In the genomic region with DNA sequence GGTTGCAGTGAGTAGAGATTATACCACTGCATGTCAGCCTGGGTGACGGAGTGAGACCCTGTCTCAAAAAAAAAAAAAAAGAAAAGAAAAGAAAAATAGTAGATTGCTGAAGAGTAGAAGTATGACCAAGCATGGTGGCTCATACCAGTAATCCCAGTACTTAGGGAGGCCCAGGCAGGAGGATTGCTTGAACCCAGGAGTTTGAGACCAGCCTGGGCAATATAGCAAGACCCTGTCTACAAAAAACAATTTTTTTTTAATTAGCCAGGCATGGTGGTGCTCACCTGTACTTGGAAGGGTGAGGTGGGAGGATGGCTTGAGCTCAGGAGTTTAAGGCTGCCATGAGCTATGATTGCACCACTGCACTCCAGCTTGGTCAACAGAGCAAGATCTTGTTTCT, we compare ENCODE assay signal across 17 cellular contexts. TPM values are rescaled to one million over a fixed set of nuclear protein-coding genes. Genes with fewer than 3 reads are reported as not detected.
DNase-seq lines count a peak whose midpoint lies in the region; TF ChIP-seq lines count a peak whose summit lies in the region.
"Had no signal": no experiment of that assay in that cellular context is flagged by ENCODE, and none has a peak within 500 bp of the region (broad histone marks: within the 10 kb centered on the region; RNA-seq: fewer than 3 reads in every experiment).

No MANE protein-coding gene starts in this region.

- no peak overlapping the region for H3K27ac ChIP-seq in DOHH2 (ENCODE audit: low read depth, low read length)

- H3K9ac ChIP-seq in skeletal muscle satellite cell (ENCODE audit: low read depth, low read length): no peak overlapping the region

- H3K4me2 ChIP-seq in DOHH2 (ENCODE audit: low read length): peak overlapping the region; percentile 68
- peak overlapping the region; percentile 87 for H3K4me2 ChIP-seq in skeletal muscle satellite cell (ENCODE audit: low read length)

- no peak for TF ChIP-seq CTCF in DOHH2 (IDR thresholded peaks at IDR 0.05; ENCODE audit: low read depth, low read length, poor library complexity, severe bottlenecking)
- TF ChIP-seq CTCF in NB4 (IDR thresholded peaks at IDR 0.05; ENCODE audit: low read depth, low read length): no peak
- no peak for TF ChIP-seq CTCF in brain (conservative IDR thresholded peaks at IDR 0.05)
- no peak for TF ChIP-seq CTCF in BE2C (IDR thresholded peaks at IDR 0.05; ENCODE audit: low read depth, low read length)

- no peaks in the 10 kb centered on the region for H3K9me2 ChIP-seq in DOHH2 (replicated peaks; ENCODE audit: control insufficient read depth, low read length)

- no peaks in the 10 kb centered on the region for H3K9me3 ChIP-seq in DOHH2 (ENCODE audit: control insufficient read depth, insufficient read depth, low read length)
- no peaks in the 10 kb centered on the region for H3K9me3 ChIP-seq in skeletal muscle satellite cell (replicated peaks; ENCODE audit: low read length)
- H3K9me3 ChIP-seq in BE2C: no peaks in the 10 kb centered on the region

- H3K79me2 ChIP-seq in DOHH2 (ENCODE audit: control insufficient read depth, low read length): peaks cover 73% of the 10 kb centered on the region

- H3K4me3 ChIP-seq in DOHH2 (ENCODE audit: low read length) (no peak overlapping the region), NB4 (ENCODE audit: low read depth, low read length) (peak overlapping the region; percentile 9), skeletal muscle satellite cell (ENCODE audit: low read length) (no peak overlapping the region), BE2C (ENCODE audit: low read depth, low read length) (no peak overlapping the region)

- no peak overlapping the region for H3K27ac Mint-ChIP-seq in brain
- H3K27ac Mint-ChIP-seq in T-helper 2 cell treated with Interferon-gamma antibody and Interleukin-4, amounts not matched to agents 5 μg/mL and 100 μg/mL, for 36 hours: no peak overlapping the region
- H3K27ac Mint-ChIP-seq: stimulated activated naive B cell treated with anti-CD40 and anti-IgM and Interleukin-4, amounts not matched to agents 10 μg/mL and 1 μg/mL and 100 μg/mL, for 72 hours had no signal

- no peaks in the 10 kb centered on the region for H3K27me3 Mint-ChIP-seq in brain
- H3K27me3 Mint-ChIP-seq in T-helper 2 cell treated with Interferon-gamma antibody and Interleukin-4, amounts not matched to agents 5 μg/mL and 100 μg/mL, for 36 hours (ENCODE audit: low read depth): no peaks in the 10 kb centered on the region
- H3K27me3 Mint-ChIP-seq: activated naive CD8-positive, alpha-beta T cell treated with anti-CD3 and anti-CD28 coated beads, Interleukin-2, amount 10 ng/mL, durations not matched to agents 7 days and 5 days; CD8-positive, alpha-beta memory T cell; stimulated activated naive B cell treated with anti-CD40 and anti-IgM and Interleukin-4, amounts not matched to agents 10 μg/mL and 1 μg/mL and 100 μg/mL, for 72 hours had no signal

- H3F3A ChIP-seq in DOHH2 (ENCODE audit: control insufficient read depth, insufficient read depth): peaks cover 16% of the 10 kb centered on the region

- H3K27me3 ChIP-seq in DOHH2 (ENCODE audit: control insufficient read depth, low read length) (no peaks in the 10 kb centered on the region), skeletal muscle satellite cell (ENCODE audit: control insufficient read depth, insufficient read depth, low read length) (no peaks in the 10 kb centered on the region), BE2C (no peaks in the 10 kb centered on the region)
- H3K27me3 ChIP-seq: heart right ventricle had no signal

- no peak for TF ChIP-seq POLR2A in NB4 (IDR thresholded peaks at IDR 0.05; ENCODE audit: extremely low read depth, insufficient read length)

- peaks cover 55% of the 10 kb centered on the region for H3K36me3 Mint-ChIP-seq in brain
- peaks cover 46% of the 10 kb centered on the region for H3K36me3 Mint-ChIP-seq in T-helper 2 cell treated with Interferon-gamma antibody and Interleukin-4, amounts not matched to agents 5 μg/mL and 100 μg/mL, for 36 hours (ENCODE audit: low read depth)

- H3K4me3 Mint-ChIP-seq in brain: peak overlapping the region in 3 of 5 experiments; percentile 43 to 95 (median 91)
- no peak overlapping the region for H3K4me3 Mint-ChIP-seq in T-helper 2 cell treated with Interferon-gamma antibody and Interleukin-4, amounts not matched to agents 5 μg/mL and 100 μg/mL, for 36 hours

- H3K9me3 Mint-ChIP-seq in brain: peaks cover 10 to 20% (median 13%) of the 10 kb centered on the region in 5 experiments
- peaks cover 6% of the 10 kb centered on the region for H3K9me3 Mint-ChIP-seq in T-helper 2 cell treated with Interferon-gamma antibody and Interleukin-4, amounts not matched to agents 5 μg/mL and 100 μg/mL, for 36 hours

- H3K36me3 ChIP-seq in DOHH2 (ENCODE audit: control insufficient read depth, low read length): peaks cover 59% of the 10 kb centered on the region
- H3K36me3 ChIP-seq in skeletal muscle satellite cell (ENCODE audit: insufficient read depth, low read length): peaks cover 14% of the 10 kb centered on the region
- H3K36me3 ChIP-seq in BE2C: no peaks in the 10 kb centered on the region

- DNase-seq in NB4 (ENCODE audit: low read depth) (no peak), BE2C (no peak), HT-29 (ENCODE audit: low spot score) (no peak)
- DNase-seq in T-helper 2 cell treated with Interferon-gamma antibody and Interleukin-4, amounts not matched to agents 5 μg/mL and 100 μg/mL, for 36 hours (ENCODE audit: low spot score): no peak
- DNase-seq: activated CD4-positive, alpha-beta T cell treated with anti-CD3 and anti-CD28 coated beads, Interleukin-2, amount 50 U/mL, for 1 hour; activated naive CD8-positive, alpha-beta T cell treated with anti-CD3 and anti-CD28 coated beads, Interleukin-2, amount 10 ng/mL, durations not matched to agents 7 days and 5 days; CD8-positive, alpha-beta memory T cell; heart right ventricle; naive thymus-derived CD4-positive, alpha-beta T cell; NCI-H1105 treated with DMSO at 0.1 percent for 48 hours; NCI-H2029 treated with DMSO at 0.1 percent for 48 hours; NCI-H2227 treated with DMSO at 0.1 percent for 48 hours; stimulated activated CD4-positive, alpha-beta T cell treated with anti-CD3 and anti-CD28 coated beads, Interleukin-4, amount 100 ng/mL, for 1 hour; stimulated activated naive B cell treated with anti-CD40 and anti-IgM and Interleukin-4, amounts not matched to agents 10 μg/mL and 1 μg/mL and 100 μg/mL, for 72 hours had no signal

- peaks cover 61% of the 10 kb centered on the region for H3K4me1 Mint-ChIP-seq in brain
- H3K4me1 Mint-ChIP-seq in T-helper 2 cell treated with Interferon-gamma antibody and Interleukin-4, amounts not matched to agents 5 μg/mL and 100 μg/mL, for 36 hours (ENCODE audit: low read depth): peaks cover 26% of the 10 kb centered on the region

- peaks cover 15% of the 10 kb centered on the region for H4K20me1 ChIP-seq in DOHH2 (ENCODE audit: control insufficient read depth, insufficient read depth, low read depth, low read length)

- H3K4me1 ChIP-seq in DOHH2 (ENCODE audit: control insufficient read depth, low read length): peaks cover 52% of the 10 kb centered on the region
- H3K4me1 ChIP-seq in skeletal muscle satellite cell (ENCODE audit: control insufficient read depth, insufficient read depth, low read length): peaks cover 24% of the 10 kb centered on the region
- H3K4me1 ChIP-seq in BE2C: no peaks in the 10 kb centered on the region; the same call in 1 of the 2 replicates

RNA-seq across cellular contexts. Expression of a gene that starts 2.5 kb away (rescaled TPM):
- 4.6 TPM for polyA plus RNA-seq in brain (ENCODE audit: insufficient read depth, low read depth, low replicate concordance)
- 41.5 and 50.4 TPM in 2 replicates for total RNA-seq in skeletal muscle satellite cell (2012; rRNA removed)
- 20.9 TPM for polyA plus RNA-seq in BE2C (2012; ENCODE audit: insufficient read depth, insufficient read length, low read depth)
- total RNA-seq in HT-29 (2014; rRNA removed; shearing (Covaris generic)): 20.0 and 21.8 TPM in 2 replicates

RNA-seq across cellular contexts. Expression of a gene that starts 12.3 kb away (rescaled TPM):
- 29.0 TPM for polyA plus RNA-seq in brain (ENCODE audit: insufficient read depth, low read depth, low replicate concordance)
- total RNA-seq in skeletal muscle satellite cell (2012; rRNA removed): 28.4 and 29.1 TPM in 2 replicates
- 16.0 TPM for polyA plus RNA-seq in BE2C (2012; ENCODE audit: insufficient read depth, insufficient read length, low read depth)
- 17.7 and 18.4 TPM in 2 replicates for total RNA-seq in HT-29 (2014; rRNA removed; shearing (Covaris generic))

RNA-seq across cellular contexts. Expression of a gene that starts 21.2 kb away (rescaled TPM):
- polyA plus RNA-seq in brain (ENCODE audit: insufficient read depth, low read depth, low replicate concordance): 57.3 TPM
- 52.2 and 54.5 TPM in 2 replicates for total RNA-seq in skeletal muscle satellite cell (2012; rRNA removed)
- polyA plus RNA-seq in BE2C (2012; ENCODE audit: insufficient read depth, insufficient read length, low read depth): 17.3 TPM
- total RNA-seq in HT-29 (2014; rRNA removed; shearing (Covaris generic)): 12.3 and 12.6 TPM in 2 replicates

RNA-seq across cellular contexts. Expression of a gene that starts 50.5 kb away (rescaled TPM):
- 25.6 TPM for polyA plus RNA-seq in brain (ENCODE audit: insufficient read depth, low read depth, low replicate concordance)
- 14.2 and 18.1 TPM in 2 replicates for total RNA-seq in skeletal muscle satellite cell (2012; rRNA removed)
- 3.4 TPM for polyA plus RNA-seq in BE2C (2012; ENCODE audit: insufficient read depth, insufficient read length, low read depth)
- total RNA-seq in HT-29 (2014; rRNA removed; shearing (Covaris generic)): 1.1 TPM in 2 replicates
- polyA plus RNA-seq: CD8-positive, alpha-beta memory T cell; naive thymus-derived CD4-positive, alpha-beta T cell had no signal
